ENCODE assay signal across 19 cellular contexts in the genomic region with DNA sequence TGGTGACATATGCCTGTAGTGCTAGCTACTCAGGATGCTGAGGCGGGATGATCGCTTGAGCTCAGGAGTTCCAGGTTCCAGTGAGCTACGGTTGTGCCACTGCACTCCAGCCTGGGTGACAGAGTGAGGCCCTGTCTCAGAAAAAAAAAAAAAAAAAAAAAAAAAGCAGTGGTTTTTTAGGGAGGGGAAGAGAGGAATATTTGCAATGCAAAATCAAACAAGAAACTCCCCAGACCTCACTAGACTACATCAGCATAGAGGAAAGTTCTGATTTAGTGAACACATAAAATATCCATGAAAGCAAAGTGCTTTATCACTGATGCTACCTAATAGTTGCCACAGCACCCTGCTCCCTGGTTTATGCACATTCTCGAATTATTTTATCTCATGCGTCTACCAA. TPM values are rescaled to one million over a fixed set of nuclear protein-coding genes. Genes with fewer than 3 reads are reported as not detected.
DNase-seq lines count a peak whose midpoint lies in the region; ATAC-seq and TF ChIP-seq lines count a peak whose summit lies in the region.
"Had no signal": no experiment of that assay in that cellular context is flagged by ENCODE, and none has a peak within 500 bp of the region (broad histone marks: within the 10 kb centered on the region; RNA-seq: fewer than 3 reads in every experiment).

No MANE protein-coding gene starts in this region.

- H3K4me3 ChIP-seq in OCI-LY7 (ENCODE audit: low read depth, low read length, poor library complexity, severe bottlenecking) (no peak overlapping the region), fibroblast of the aortic adventitia (ENCODE audit: low read depth, low read length) (peak overlapping the region; percentile 17), upper lobe of right lung (peak overlapping the region; percentile 80), psoas muscle (no peak overlapping the region)
- H3K4me3 ChIP-seq: mucosa of descending colon, ovary, transverse colon had no signal

- WGBS in psoas muscle, 3 donors = 92 to 93% (median 93%) methylated on average over 5 of the region's 5 CpGs

- H2AFZ ChIP-seq in OCI-LY7 (ENCODE audit: low read length) = peak overlapping the region; percentile 31; the same call in 1 of the 2 replicates

- H3K27me3 ChIP-seq in upper lobe of right lung = no peaks in the 10 kb centered on the region
- H3K27me3 ChIP-seq in psoas muscle (ENCODE audit: insufficient read depth in 3 of 3, low read length in 2 of 3) = peaks cover 0 to 14% (median 0%) of the 10 kb centered on the region in 3 donors
- H3K27me3 ChIP-seq: ovary had no signal

- H3K4me3 Mint-ChIP-seq in activated CD4-positive, alpha-beta T cell treated with anti-CD3 and anti-CD28 coated beads, Interleukin-2, amount 10 ng/mL, durations not matched to agents 24 days and 14 days = peak overlapping the region; percentile 88
- H3K4me3 Mint-ChIP-seq: activated naive CD4-positive, alpha-beta T cell treated with anti-CD3 and anti-CD28 coated beads, Interleukin-2, amount 50 U/mL, for 24 hours had no signal

- H3K4me1 ChIP-seq in OCI-LY7 (ENCODE audit: insufficient read depth, low read length, poor library complexity, severe bottlenecking) (peaks cover 10% of the 10 kb centered on the region), upper lobe of right lung (peaks cover 27% of the 10 kb centered on the region), psoas muscle (no peaks in the 10 kb centered on the region)

- no peaks in the 10 kb centered on the region for H3K79me2 ChIP-seq in OCI-LY7 (ENCODE audit: insufficient read depth, low read depth, low read length)

- peak overlapping the region; percentile 24; the same call in 1 of the 2 replicates for H3K4me2 ChIP-seq in OCI-LY7 (ENCODE audit: low read length)

- no peaks in the 10 kb centered on the region; the same call in 1 of the 2 replicates for H4K20me1 ChIP-seq in OCI-LY7 (ENCODE audit: insufficient read depth, low read length)

- ATAC-seq in upper lobe of right lung (no peak), GM21526 (IDR thresholded peaks at IDR 0.05; ENCODE audit: low FRiP score, unreplicated experiment) (no peak), psoas muscle (no peak)

- H3K27me3 Mint-ChIP-seq in activated CD4-positive, alpha-beta T cell treated with anti-CD3 and anti-CD28 coated beads, Interleukin-2, amount 10 ng/mL, durations not matched to agents 24 days and 14 days = peaks cover 10% of the 10 kb centered on the region

- no peaks in the 10 kb centered on the region for H3K36me3 ChIP-seq in OCI-LY7 (ENCODE audit: insufficient read depth, low read length)
- peaks cover 14% of the 10 kb centered on the region for H3K36me3 ChIP-seq in upper lobe of right lung
- no peaks in the 10 kb centered on the region for H3K36me3 ChIP-seq in psoas muscle (ENCODE audit: insufficient read depth in 1 of 2, low read depth in 1 of 2)
- H3K36me3 ChIP-seq: ovary, transverse colon had no signal

- intact Hi-C loops in activated CD4-positive, alpha-beta T cell treated with anti-CD3 and anti-CD28 coated beads, Interleukin-2, amount 10 ng/mL, durations not matched to agents 24 days and 14 days (cut with micrococcal nuclease) = no loop called here
- intact Hi-C loops in OCI-LY7 (cut with micrococcal nuclease; ENCODE audit: unreplicated experiment) (no loop called here), upper lobe of right lung (cut with DNase I) (no loop called here), psoas muscle (cut with DNase I) (loop anchor here in 1 of 2 donors (5.0 kb wide), 1 partner anchor 42 kb away; no protein-coding TSS in a partner anchor)

- H3K9me3 ChIP-seq in OCI-LY7 (ENCODE audit: low read length) (no peaks in the 10 kb centered on the region), upper lobe of right lung (no peaks in the 10 kb centered on the region), psoas muscle (no peaks in the 10 kb centered on the region)
- H3K9me3 ChIP-seq: mucosa of descending colon, ovary, spleen, transverse colon had no signal

- no peaks in the 10 kb centered on the region for H3K9me3 Mint-ChIP-seq in activated CD4-positive, alpha-beta T cell treated with anti-CD3 and anti-CD28 coated beads, Interleukin-2, amount 10 ng/mL, durations not matched to agents 24 days and 14 days
- H3K9me3 Mint-ChIP-seq: activated CD4-positive, alpha-beta T cell treated with anti-CD3 and anti-CD28 coated beads, Interleukin-2, amount 10 ng/mL, durations not matched to agents 7 days and 5 days; activated naive CD4-positive, alpha-beta T cell treated with anti-CD3 and anti-CD28 coated beads, Interleukin-2, amount 50 U/mL, for 24 hours; CD8-positive, alpha-beta memory T cell had no signal

- H3K27ac ChIP-seq in OCI-LY7 (ENCODE audit: low read depth, low read length, poor library complexity, severe bottlenecking) = no peak overlapping the region
- H3K27ac ChIP-seq in upper lobe of right lung = no peak overlapping the region
- no peak overlapping the region for H3K27ac ChIP-seq in psoas muscle
- H3K27ac ChIP-seq: ovary had no signal

- no peak for TF ChIP-seq CTCF in OCI-LY7 (conservative IDR thresholded peaks at IDR 0.05; ENCODE audit: low read length)
- no peak for TF ChIP-seq CTCF in fibroblast of the aortic adventitia (IDR thresholded peaks at IDR 0.05; ENCODE audit: insufficient read depth, low read length)
- no peak for TF ChIP-seq CTCF in upper lobe of right lung (IDR thresholded peaks at IDR 0.05)
- no peak for TF ChIP-seq CTCF in psoas muscle (IDR thresholded peaks at IDR 0.05)

- peaks cover 17% of the 10 kb centered on the region for H3K4me1 Mint-ChIP-seq in activated CD4-positive, alpha-beta T cell treated with anti-CD3 and anti-CD28 coated beads, Interleukin-2, amount 10 ng/mL, durations not matched to agents 24 days and 14 days

- no TSS peak for BruUV-seq in OCI-LY7 (replicated peaks; lab: Mats Ljungman, UMichigan)

- DNase-seq in activated CD4-positive, alpha-beta T cell treated with anti-CD3 and anti-CD28 coated beads, Interleukin-2, amount 10 ng/mL, durations not matched to agents 24 days and 14 days = no peak
- DNase-seq in activated CD4-positive, alpha-beta T cell treated with anti-CD3 and anti-CD28 coated beads, Interleukin-2, amount 50 U/mL, for 48 hours = no peak
- no peak for DNase-seq in OCI-LY7 (ENCODE audit: low spot score)
- no peak for DNase-seq in fibroblast of the aortic adventitia (ENCODE audit: low read depth)
- DNase-seq in upper lobe of right lung = no peak
- DNase-seq in NCI-H446 (lab: John Stamatoyannopoulos, UW) = no peak
- DNase-seq in psoas muscle = no peak
- DNase-seq: activated CD4-positive, alpha-beta T cell treated with anti-CD3 and anti-CD28 coated beads, Interleukin-2, amount 10 ng/mL, durations not matched to agents 7 days and 5 days; activated T-cell treated with anti-CD3 and anti-CD28 coated beads for 4 hours; CD8-positive, alpha-beta memory T cell; H9; mucosa of descending colon; NCI-H1436; NCI-H2227 treated with DMSO at 0.1 percent for 48 hours; ovary; spleen; transverse colon had no signal

- CTCF ChIA-PET in OCI-LY7 (lab: Charles Lee; ENCODE audit: unreplicated experiment) = no interaction called here

- POLR2A ChIA-PET in OCI-LY7 (lab: Charles Lee) = interaction anchor here (0.6 kb wide), 2 partner anchors 22 to 39 kb away, joined by 3 to 6 read pairs; no protein-coding TSS in a partner anchor

- peaks cover 4% of the 10 kb centered on the region for H3K36me3 Mint-ChIP-seq in activated CD4-positive, alpha-beta T cell treated with anti-CD3 and anti-CD28 coated beads, Interleukin-2, amount 10 ng/mL, durations not matched to agents 24 days and 14 days (ENCODE audit: low read depth)
- H3K36me3 Mint-ChIP-seq: activated naive CD4-positive, alpha-beta T cell treated with anti-CD3 and anti-CD28 coated beads, Interleukin-2, amount 50 U/mL, for 24 hours; CD8-positive, alpha-beta memory T cell had no signal

- H3K9me2 ChIP-seq in OCI-LY7 (ENCODE audit: insufficient read depth, low read length) = no peaks in the 10 kb centered on the region

- no peak overlapping the region for H3K27ac Mint-ChIP-seq in activated CD4-positive, alpha-beta T cell treated with anti-CD3 and anti-CD28 coated beads, Interleukin-2, amount 10 ng/mL, durations not matched to agents 24 days and 14 days
- H3K27ac Mint-ChIP-seq: activated CD4-positive, alpha-beta T cell treated with anti-CD3 and anti-CD28 coated beads, Interleukin-2, amount 10 ng/mL, durations not matched to agents 7 days and 5 days; activated naive CD4-positive, alpha-beta T cell treated with anti-CD3 and anti-CD28 coated beads, Interleukin-2, amount 50 U/mL, for 24 hours; CD8-positive, alpha-beta memory T cell had no signal

RNA-seq across cellular contexts. Expression of a gene that starts 50.5 kb away (rescaled TPM):
- 2.1 and 4.6 TPM in 2 replicates for total RNA-seq in activated CD4-positive, alpha-beta T cell treated with anti-CD3 and anti-CD28 coated beads, Interleukin-2, amount 10 ng/mL, durations not matched to agents 24 days and 14 days
- total RNA-seq in OCI-LY7 (2014; rRNA removed; shearing (Covaris generic)) = 1.1 and 1.4 TPM in 2 replicates
- total RNA-seq in OCI-LY7 (2022) (4.1 and 5.4 TPM in 2 replicates), fibroblast of the aortic adventitia (ENCODE audit: low replicate concordance) (1.6 and 2.2 TPM in 2 replicates), upper lobe of right lung (19.0 TPM), psoas muscle (10 to 100 TPM; 13.1 to 49.5 (median 33.4) TPM)
- 10 to 100 TPM; 11.6 to 21.6 (median 15.7) TPM for polyA plus RNA-seq in psoas muscle

RNA-seq across cellular contexts. Expression of a gene that starts 55.1 kb away (rescaled TPM):
- total RNA-seq in activated CD4-positive, alpha-beta T cell treated with anti-CD3 and anti-CD28 coated beads, Interleukin-2, amount 10 ng/mL, durations not matched to agents 24 days and 14 days = 17.4 and 17.7 TPM in 2 replicates
- 8.2 and 8.5 TPM in 2 replicates for total RNA-seq in OCI-LY7 (2014; rRNA removed; shearing (Covaris generic))
- total RNA-seq in OCI-LY7 (2022) = 22.1 TPM in 2 replicates
- 30.7 and 36.9 TPM in 2 replicates for total RNA-seq in fibroblast of the aortic adventitia (ENCODE audit: low replicate concordance)
- 43.7 TPM for total RNA-seq in upper lobe of right lung
- 10 to 100 TPM; 21.0 to 56.8 (median 37.0) TPM for total RNA-seq in psoas muscle
- polyA plus RNA-seq in psoas muscle = 10 to 100 TPM in 2 of 3 donors, 1 to 10 TPM in 1; 5.8 to 23.4 (median 14.9) TPM

Comparison
In these comparisons a context has a peak if more than half of its experiments do, and no peak if none do; other contexts are left out.
1. H3K4me3 ChIP-seq: peak in fibroblast of the aortic adventitia (single experiment) and upper lobe of right lung (single experiment); none in OCI-LY7 (single experiment) and psoas muscle (single experiment).